ENCODE assay signal across 18 cellular contexts in genomic region chr13:112905619-112905989, GRCh38.
DNase-seq lines count a peak whose midpoint lies in the region; ATAC-seq and TF ChIP-seq lines count a peak whose summit lies in the region.
"Had no signal": no experiment of that assay in that cellular context is flagged by ENCODE, and none has a peak within 500 bp of the region (broad histone marks: within the 10 kb centered on the region; RNA-seq: fewer than 3 reads in every experiment).

No MANE protein-coding gene starts in this region.

- H3K4me1 ChIP-seq in HUES64 (ENCODE audit: insufficient read depth, low read length) (peaks cover 19% of the 10 kb centered on the region), iPS-18a (ENCODE audit: control insufficient read depth, low read depth, low read length) (peaks cover 43% of the 10 kb centered on the region)
- H3K4me1 ChIP-seq: BE2C had no signal

- no peak for TF ChIP-seq CTCF in progenitor cell of endocrine pancreas (IDR thresholded peaks at IDR 0.05; ENCODE audit: unreplicated experiment)

- H3K27ac ChIP-seq in HUES64 (ENCODE audit: low read depth, low read length) (peak overlapping the region; percentile 87), iPS-18a (ENCODE audit: low read length) (peak overlapping the region; percentile 61)
- H3K27ac ChIP-seq: 22Rv1, GM23248 had no signal

- WGBS in HUES64, result 91% methylated on average over 5 of the region's 5 CpGs

- TF ChIP-seq POLR2A in erythroblast (IDR thresholded peaks at IDR 0.05; ENCODE audit: low read length), result no peak

- peaks cover 17% of the 10 kb centered on the region for H3K4me1 Mint-ChIP-seq in progenitor cell of endocrine pancreas (ENCODE audit: low read depth)

- no peaks in the 10 kb centered on the region for H3K27me3 Mint-ChIP-seq in progenitor cell of endocrine pancreas

- peaks cover 15% of the 10 kb centered on the region for H3K9me3 ChIP-seq in HUES64 (ENCODE audit: insufficient read depth, low read depth, low read length)
- peaks cover 5% of the 10 kb centered on the region for H3K9me3 ChIP-seq in iPS-18a (ENCODE audit: control insufficient read depth, low read depth, low read length)
- H3K9me3 ChIP-seq: BE2C had no signal

- H3K9ac ChIP-seq in HUES64 (ENCODE audit: low read depth, low read length), result no peak overlapping the region
- H3K9ac ChIP-seq in iPS-18a (ENCODE audit: low read length), result no peak overlapping the region
- H3K9ac ChIP-seq: GM23248 had no signal

- peaks cover 22% of the 10 kb centered on the region for H3K36me3 ChIP-seq in HUES64 (ENCODE audit: insufficient read depth, low read length)
- peaks cover 4% of the 10 kb centered on the region for H3K36me3 ChIP-seq in iPS-18a (ENCODE audit: control insufficient read depth, low read depth, low read length)
- H3K36me3 ChIP-seq: BE2C had no signal

- peaks cover 31% of the 10 kb centered on the region for H3K36me3 Mint-ChIP-seq in progenitor cell of endocrine pancreas (ENCODE audit: insufficient read depth)
- H3K36me3 Mint-ChIP-seq: CD8-positive, alpha-beta T cell had no signal

- ATAC-seq in activated CD4-positive, CD25-positive, alpha-beta regulatory T cell treated with anti-CD3 and anti-CD28 coated beads, Interleukin-2, amount 50 U/mL, for 24 hours, result no peak
- ATAC-seq: CD8-positive, alpha-beta T cell had no signal

- peak overlapping the region; percentile 90 for H3K27ac Mint-ChIP-seq in progenitor cell of endocrine pancreas
- H3K27ac Mint-ChIP-seq: CD8-positive, alpha-beta T cell; HFFc6; IgD-negative memory B cell had no signal

- H3K4me3 Mint-ChIP-seq in progenitor cell of endocrine pancreas (ENCODE audit: low read depth), result no peak overlapping the region
- H3K4me3 Mint-ChIP-seq: CD8-positive, alpha-beta T cell; HFFc6 had no signal

- DNase-seq in activated CD4-positive, CD25-positive, alpha-beta regulatory T cell treated with anti-CD3 and anti-CD28 coated beads, Interleukin-2, amount 50 U/mL, for 72 hours, result peak; percentile 3
- DNase-seq in progenitor cell of endocrine pancreas (ENCODE audit: low spot score, unreplicated experiment), result no peak
- no peak for DNase-seq in erythroblast (lab: John Stamatoyannopoulos, UW)
- no peak for DNase-seq in DMS114 treated with DMSO at 0.1 percent for 48 hours (lab: John Stamatoyannopoulos, UW; ENCODE audit: unreplicated experiment)
- no peak for DNase-seq in 8988T
- DNase-seq: BE2C; CD8-positive, alpha-beta T cell; DND-41; GM23248; HFFc6; Kasumi-1; NCI-H1092 treated with DMSO at 0.1 percent for 48 hours; NCI-H524 had no signal

- H3K4me3 ChIP-seq in HUES64 (ENCODE audit: low read length) (no peak overlapping the region), iPS-18a (ENCODE audit: low read length) (no peak overlapping the region)
- H3K4me3 ChIP-seq: GM23248 had no signal

- peaks cover 4% of the 10 kb centered on the region for H3K9me3 Mint-ChIP-seq in progenitor cell of endocrine pancreas (ENCODE audit: low read depth)

- H3K27me3 ChIP-seq in HUES64 (ENCODE audit: insufficient read depth, low read length), result no peaks in the 10 kb centered on the region
- H3K27me3 ChIP-seq in iPS-18a (ENCODE audit: control insufficient read depth, insufficient read depth, low read length), result peaks cover 11% of the 10 kb centered on the region
- H3K27me3 ChIP-seq: BE2C had no signal
